In genomic region chr15:84023636-84024035, GRCh38 we compare ENCODE assay signal across 9 cellular contexts.
DNase-seq lines count a peak whose midpoint lies in the region; ATAC-seq and TF ChIP-seq lines count a peak whose summit lies in the region.
"Had no signal": no experiment of that assay in that cellular context is flagged by ENCODE, and none has a peak within 500 bp of the region (broad histone marks: within the 10 kb centered on the region; RNA-seq: fewer than 3 reads in every experiment).

No MANE protein-coding gene starts in this region.

- 91 to 92% (median 92%) methylated on average over 11 of the region's 11 CpGs for WGBS in spleen, 5 donors

- H3K4me1 ChIP-seq in OCI-LY7 (ENCODE audit: insufficient read depth, low read length, poor library complexity, severe bottlenecking) (no peaks in the 10 kb centered on the region), spleen (no peaks in the 10 kb centered on the region)

- CTCF ChIA-PET in OCI-LY7 (lab: Charles Lee; ENCODE audit: unreplicated experiment) = no interaction called here

- no peaks in the 10 kb centered on the region for H3K9me2 ChIP-seq in OCI-LY7 (ENCODE audit: insufficient read depth, low read length)

- POLR2A ChIA-PET in OCI-LY7 (lab: Charles Lee) = interaction anchor here (0.8 kb wide), 1 partner anchor 13 kb away, joined by 3 read pairs; no protein-coding TSS in a partner anchor

- H3K36me3 ChIP-seq in OCI-LY7 (ENCODE audit: insufficient read depth, low read length) (no peaks in the 10 kb centered on the region), spleen (no peaks in the 10 kb centered on the region)

- no peaks in the 10 kb centered on the region for H4K20me1 ChIP-seq in OCI-LY7 (ENCODE audit: insufficient read depth, low read length)

- peak; percentile 81 for TF ChIP-seq CTCF in OCI-LY7 (conservative IDR thresholded peaks at IDR 0.05; ENCODE audit: low read length)
- TF ChIP-seq CTCF in epithelial cell of proximal tubule (conservative IDR thresholded peaks at IDR 0.05; ENCODE audit: low read depth, low read length) = peak; percentile 67
- peak in 7 of 11 experiments; percentile 14 to 46 (median 39) for TF ChIP-seq CTCF in spleen (IDR thresholded peaks at IDR 0.05 in 8 of 11, conservative IDR thresholded peaks at IDR 0.05 in 3 of 11)

- TF ChIP-seq POLR2A in spleen (IDR thresholded peaks at IDR 0.05) = no peak

- H3K9me3 Mint-ChIP-seq in activated T-cell treated with anti-CD3 and anti-CD28 coated beads, Interleukin-2, amount 50 U/mL, for 72 hours = no peaks in the 10 kb centered on the region
- no peaks in the 10 kb centered on the region for H3K9me3 Mint-ChIP-seq in activated T-cell treated with anti-CD3 and anti-CD28 coated beads, Interleukin-2, amount 50 U/mL, for 4 hours

- DNase-seq in activated T-cell treated with anti-CD3 and anti-CD28 coated beads, Interleukin-2, amount 50 U/mL, for 72 hours = peak; percentile 20 to 21
- no peak for DNase-seq in activated T-cell treated with anti-CD3 and anti-CD28 coated beads, Interleukin-2, amount 50 U/mL, for 4 hours
- DNase-seq in OCI-LY7 (ENCODE audit: low spot score) (peak; percentile 37), epithelial cell of proximal tubule (ENCODE audit: low read depth) (no peak), spleen (no peak), DMS153 (lab: John Stamatoyannopoulos, UW) (no peak), NCI-H187 (lab: John Stamatoyannopoulos, UW) (no peak)

- H3K27ac Mint-ChIP-seq in activated T-cell treated with anti-CD3 and anti-CD28 coated beads, Interleukin-2, amount 50 U/mL, for 72 hours = no peak overlapping the region
- H3K27ac Mint-ChIP-seq: activated naive CD8-positive, alpha-beta T cell had no signal

- ATAC-seq in activated T-cell treated with anti-CD3 and anti-CD28 coated beads, Interleukin-2, amount 50 U/mL, for 72 hours (replicated peaks in 1 of 2) = no peak
- no peak for ATAC-seq in activated T-cell treated with anti-CD3 and anti-CD28 coated beads, Interleukin-2, amount 50 U/mL, for 4 hours
- no peak for ATAC-seq in HG02970 (IDR thresholded peaks at IDR 0.05; ENCODE audit: low FRiP score, unreplicated experiment)

- H3K9me3 ChIP-seq in OCI-LY7 (ENCODE audit: low read length) = no peaks in the 10 kb centered on the region
- H3K9me3 ChIP-seq in spleen = peaks cover 0 to 9% (median under 1%) of the 10 kb centered on the region in 8 donors

- H3K27ac ChIP-seq in OCI-LY7 (ENCODE audit: low read depth, low read length, poor library complexity, severe bottlenecking) (no peak overlapping the region), spleen (no peak overlapping the region)

- H3K79me2 ChIP-seq in OCI-LY7 (ENCODE audit: insufficient read depth, low read depth, low read length) = no peaks in the 10 kb centered on the region

- H3K4me3 Mint-ChIP-seq in activated T-cell treated with anti-CD3 and anti-CD28 coated beads, Interleukin-2, amount 50 U/mL, for 72 hours = no peak overlapping the region
- no peak overlapping the region for H3K4me3 Mint-ChIP-seq in activated T-cell treated with anti-CD3 and anti-CD28 coated beads, Interleukin-2, amount 50 U/mL, for 4 hours
- H3K4me3 Mint-ChIP-seq: activated naive CD8-positive, alpha-beta T cell had no signal

- intact Hi-C loops in OCI-LY7 (cut with micrococcal nuclease; ENCODE audit: unreplicated experiment) (loop anchor here (5.0 to 10.0 kb wide), 3 partner anchors 289 to 586 kb away; no protein-coding TSS in a partner anchor), spleen (cut with DNase I; ENCODE audit: low total_unique reads) (no loop called here)

- H3K27me3 Mint-ChIP-seq in activated T-cell treated with anti-CD3 and anti-CD28 coated beads, Interleukin-2, amount 50 U/mL, for 72 hours (ENCODE audit: low read depth) = no peaks in the 10 kb centered on the region
- peaks cover 3% of the 10 kb centered on the region for H3K27me3 Mint-ChIP-seq in activated T-cell treated with anti-CD3 and anti-CD28 coated beads, Interleukin-2, amount 50 U/mL, for 4 hours (ENCODE audit: low read depth)

- no peak overlapping the region for H2AFZ ChIP-seq in OCI-LY7 (ENCODE audit: low read length)

- no peaks in the 10 kb centered on the region for H3K4me1 Mint-ChIP-seq in activated T-cell treated with anti-CD3 and anti-CD28 coated beads, Interleukin-2, amount 50 U/mL, for 72 hours (ENCODE audit: low read depth)
- H3K4me1 Mint-ChIP-seq in activated T-cell treated with anti-CD3 and anti-CD28 coated beads, Interleukin-2, amount 50 U/mL, for 4 hours (ENCODE audit: low read depth) = no peaks in the 10 kb centered on the region

- H3K36me3 Mint-ChIP-seq in activated T-cell treated with anti-CD3 and anti-CD28 coated beads, Interleukin-2, amount 50 U/mL, for 72 hours (ENCODE audit: insufficient read depth in 2 of 2) = peaks cover 0 to 1% of the 10 kb centered on the region in 2 donors
- no peaks in the 10 kb centered on the region for H3K36me3 Mint-ChIP-seq in activated T-cell treated with anti-CD3 and anti-CD28 coated beads, Interleukin-2, amount 50 U/mL, for 4 hours (ENCODE audit: insufficient read depth)
- H3K36me3 Mint-ChIP-seq: activated naive CD8-positive, alpha-beta T cell had no signal

- peaks cover 0 to 14% (median 0%) of the 10 kb centered on the region in 7 donors for H3K27me3 ChIP-seq in spleen (replicated peaks in 1 of 7)

- H3K4me3 ChIP-seq in OCI-LY7 (ENCODE audit: low read depth, low read length, poor library complexity, severe bottlenecking) = no peak overlapping the region
- H3K4me3 ChIP-seq in epithelial cell of proximal tubule (ENCODE audit: low read depth, low read length) = no peak overlapping the region
- no peak overlapping the region for H3K4me3 ChIP-seq in spleen

- no TSS peak for BruUV-seq in OCI-LY7 (replicated peaks; lab: Mats Ljungman, UMichigan)

- no peak overlapping the region for H3K4me2 ChIP-seq in OCI-LY7 (ENCODE audit: low read length)

Comparison
In these comparisons a context has a peak if more than half of its experiments do, and no peak if none do; other contexts are left out.
1. DNase-seq: peak in activated T-cell treated with anti-CD3 and anti-CD28 coated beads, Interleukin-2, amount 50 U/mL, for 72 hours (2 of 2) and OCI-LY7 (single experiment); none in activated T-cell treated with anti-CD3 and anti-CD28 coated beads, Interleukin-2, amount 50 U/mL, for 4 hours (single experiment), epithelial cell of proximal tubule (single experiment), spleen (single experiment), DMS153 (single experiment) and NCI-H187 (0 of 2).
2. Peak in every context shown above with its lines, with median percentiles within 50 percentile points of each other: CTCF ChIP-seq.